ENCODE assay signal across 23 cellular contexts in the genomic region with DNA sequence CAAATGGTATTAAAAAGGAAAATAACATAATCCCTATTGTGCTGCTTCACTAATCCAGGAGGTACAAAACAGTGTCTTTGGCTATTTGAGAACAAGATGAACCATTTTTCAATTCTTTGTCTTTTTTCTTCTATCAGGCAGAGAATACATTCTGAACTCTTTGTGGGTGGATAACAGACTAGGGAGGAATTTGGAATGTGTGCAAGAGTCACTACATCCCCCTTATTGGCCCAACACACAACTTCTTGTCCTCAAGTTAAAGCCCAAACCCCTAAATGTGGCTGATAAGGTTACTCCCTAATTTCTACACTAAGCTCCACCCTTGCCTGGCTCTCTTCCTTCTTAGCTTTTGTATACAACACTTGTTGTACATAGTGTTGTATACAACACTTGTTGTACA.
"Had no signal": no experiment of that assay in that cellular context is flagged by ENCODE, and none has a peak within 500 bp of the region (broad histone marks: within the 10 kb centered on the region; RNA-seq: fewer than 3 reads in every experiment).

No MANE protein-coding gene starts in this region.

- H3K36me3 Mint-ChIP-seq: activated CD4-positive, alpha-beta memory T cell treated with anti-CD3 and anti-CD28 coated beads for 36 hours; activated naive CD4-positive, alpha-beta T cell treated with anti-CD3 and anti-CD28 coated beads, Interleukin-2, amount 50 U/mL, for 24 hours had no signal

- H3K27me3 Mint-ChIP-seq: activated CD4-positive, alpha-beta T cell treated with anti-CD3 and anti-CD28 coated beads, Interleukin-2, amount 10 ng/mL, durations not matched to agents 7 days and 5 days had no signal

- H3K4me1 Mint-ChIP-seq: activated CD4-positive, alpha-beta T cell treated with anti-CD3 and anti-CD28 coated beads, Interleukin-2, amount 10 ng/mL, durations not matched to agents 7 days and 5 days; activated naive CD4-positive, alpha-beta T cell treated with anti-CD3 and anti-CD28 coated beads, Interleukin-2, amount 50 U/mL, for 24 hours had no signal

- H3K9me3 Mint-ChIP-seq: activated CD4-positive, alpha-beta memory T cell treated with anti-CD3 and anti-CD28 coated beads for 36 hours had no signal

- H3K27ac ChIP-seq: brain microvascular endothelial cell, cardiac muscle cell, KMS-11, SK-N-MC, VCaP had no signal

- H3K9ac ChIP-seq: KMS-11 had no signal

- H3K36me3 ChIP-seq: brain microvascular endothelial cell, cardiac muscle cell had no signal

- H3K4me3 Mint-ChIP-seq: activated CD4-positive, alpha-beta memory T cell treated with anti-CD3 and anti-CD28 coated beads for 36 hours; activated CD4-positive, alpha-beta T cell treated with anti-CD3 and anti-CD28 coated beads, Interleukin-2, amount 10 ng/mL, durations not matched to agents 7 days and 5 days; activated naive CD4-positive, alpha-beta T cell treated with anti-CD3 and anti-CD28 coated beads, Interleukin-2, amount 50 U/mL, for 24 hours; activated naive CD8-positive, alpha-beta T cell treated with anti-CD3 and anti-CD28 coated beads, Interleukin-2, amount 50 U/mL, for 24 hours; activated T-cell treated with anti-CD3 and anti-CD28 coated beads, Interleukin-2, amount 50 U/mL, for 72 hours had no signal

- DNase-seq: activated CD4-positive, alpha-beta T cell treated with anti-CD3 and anti-CD28 coated beads, Interleukin-2, amount 10 ng/mL, durations not matched to agents 7 days and 5 days; activated CD4-positive, CD25-positive, alpha-beta regulatory T cell; activated CD8-positive, alpha-beta memory T cell treated with anti-CD3 and anti-CD28 coated beads for 24 hours; activated gamma-delta T cell treated with Interleukin-2 at 50 U/mL for 16 hours; activated naive CD8-positive, alpha-beta T cell treated with anti-CD3 and anti-CD28 coated beads, Interleukin-2, amount 50 U/mL, for 24 hours; amygdala; brain microvascular endothelial cell; NCI-H1092; NCI-H1417; NCI-H1930; NCI-H2171; NCI-H2227 treated with DMSO at 0.1 percent for 48 hours; NCI-H446 treated with DMSO at 0.1 percent for 48 hours; NCI-H524 treated with DMSO at 0.1 percent for 48 hours; NCI-H748 treated with DMSO at 0.1 percent for 48 hours had no signal

- H3K4me3 ChIP-seq: cardiac muscle cell, SK-N-MC had no signal

- H3K27ac Mint-ChIP-seq: activated CD4-positive, alpha-beta memory T cell treated with anti-CD3 and anti-CD28 coated beads for 36 hours; activated CD4-positive, alpha-beta T cell treated with anti-CD3 and anti-CD28 coated beads, Interleukin-2, amount 10 ng/mL, durations not matched to agents 7 days and 5 days; activated naive CD4-positive, alpha-beta T cell treated with anti-CD3 and anti-CD28 coated beads, Interleukin-2, amount 50 U/mL, for 24 hours; activated naive CD8-positive, alpha-beta T cell treated with anti-CD3 and anti-CD28 coated beads, Interleukin-2, amount 50 U/mL, for 24 hours; activated T-cell treated with anti-CD3 and anti-CD28 coated beads, Interleukin-2, amount 50 U/mL, for 72 hours; activated T-helper 2 cell treated with anti-CD3 and anti-CD28 coated beads, Interferon-gamma antibody, Interleukin-2, Interleukin-4, amounts not matched to agents 10 μg/mL and 5 μg/mL and 100 μg/mL, durations not matched to agents 14 hours and 24 hours and 36 hours had no signal

- H3K4me2 ChIP-seq: KMS-11 had no signal

- H3K27me3 ChIP-seq: brain microvascular endothelial cell, cardiac muscle cell had no signal
